1 cellular context compared by ENCODE assay signal in genomic region chr2:36528761-36529392, GRCh38.
TF ChIP-seq lines count a peak whose summit lies in the region.

No MANE protein-coding gene starts in this region.

TF ChIP-seq in IMR-90, 13 proteins besides CTCF, POLR2A, EP300 and RAD21 (continued from another document):
- TF ChIP-seq BHLHE40 (IDR thresholded peaks at IDR 0.05; ENCODE audit: low read depth, low read length) (no peak), USF2 (IDR thresholded peaks at IDR 0.05; ENCODE audit: low read depth, low read length) (no peak), FOS (IDR thresholded peaks at IDR 0.05; ENCODE audit: low read depth, low read length) (no peak), MAZ (IDR thresholded peaks at IDR 0.05; ENCODE audit: borderline replicate concordance, low read depth, low read length) (no peak), MAFK (IDR thresholded peaks at IDR 0.05; ENCODE audit: low read depth, low read length) (no peak)
